20 cellular contexts compared by ENCODE assay signal in the genomic region with DNA sequence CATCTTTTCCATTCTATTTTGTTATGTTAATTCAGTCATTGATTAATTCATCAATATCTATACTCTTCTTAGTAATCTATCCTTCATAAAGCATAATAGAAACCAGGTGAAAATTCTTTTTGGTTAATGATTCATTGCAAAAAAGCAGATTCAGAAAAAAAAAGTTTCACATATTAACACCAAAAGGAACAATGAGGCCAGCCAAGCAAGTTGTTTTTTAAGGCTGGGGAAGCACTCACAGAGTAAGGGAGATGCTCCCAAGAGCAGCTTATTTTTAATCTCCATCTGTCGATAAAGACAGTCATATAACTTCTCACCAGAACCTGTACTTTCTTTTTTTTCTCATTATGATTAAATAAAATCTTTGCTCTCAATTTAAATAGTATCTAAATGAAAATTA.
A peak's percentile ranks its signal among the peaks of the same experiment; 100 is the strongest.
DNase-seq lines count a peak whose midpoint lies in the region; ATAC-seq and TF ChIP-seq lines count a peak whose summit lies in the region.
"Had no signal": no experiment of that assay in that cellular context is flagged by ENCODE, and none has a peak within 500 bp of the region (broad histone marks: within the 10 kb centered on the region; RNA-seq: fewer than 3 reads in every experiment).

No MANE protein-coding gene starts in this region.

- H3K27ac Mint-ChIP-seq in HFFc6 = 0 out of 2 replicates have a peak overlapping the region, but pooled peaks have one; percentile 1
- H3K27ac Mint-ChIP-seq in neural progenitor cell = peak overlapping the region; percentile 37
- H3K27ac Mint-ChIP-seq: CD8-positive, alpha-beta memory T cell had no signal

- H3K36me3 ChIP-seq in A673 (ENCODE audit: insufficient read depth, low read length, poor library complexity, severe bottlenecking) (no peaks in the 10 kb centered on the region), OCI-LY3 (replicated peaks; ENCODE audit: low read depth, low read length) (peaks cover under 1% of the 10 kb centered on the region), neural progenitor cell (no peaks in the 10 kb centered on the region)

- DNase-seq in A673 (ENCODE audit: low spot score) (no peak), HFFc6 (no peak), neural progenitor cell (ENCODE audit: low spot score) (no peak), HuH-7 (ENCODE audit: low spot score) (no peak)
- no peak for DNase-seq in activated CD4-positive, alpha-beta T cell treated with anti-CD3 and anti-CD28 coated beads for 4 hours
- no peak for DNase-seq in effector CD4-positive, alpha-beta T cell
- DNase-seq: C1 segment of cervical spinal cord; CD8-positive, alpha-beta memory T cell; DMS79 treated with DMSO at 0.1 percent for 48 hours; H9; MM.1S; NCI-H1092; NCI-H1436 treated with DMSO at 0.1 percent for 48 hours; NCI-H2029 treated with DMSO at 0.1 percent for 48 hours; NCI-H774; PC-3; RPMI8226; SHP77 treated with DMSO at 0.1 percent for 48 hours had no signal

- no peaks in the 10 kb centered on the region for H3K27me3 ChIP-seq in A673 (replicated peaks; ENCODE audit: insufficient read depth, low read depth, low read length, poor library complexity)
- no peaks in the 10 kb centered on the region for H3K27me3 ChIP-seq in OCI-LY3 (ENCODE audit: low read depth, low read length)
- H3K27me3 ChIP-seq in neural progenitor cell = no peaks in the 10 kb centered on the region

- peak overlapping the region; percentile 64 for H3K4me2 ChIP-seq in OCI-LY3 (ENCODE audit: low read length)
- H3K4me2 ChIP-seq in neural progenitor cell = no peak overlapping the region

- no peaks in the 10 kb centered on the region for H3F3A ChIP-seq in neural progenitor cell (ENCODE audit: low read depth)

- H3K79me2 ChIP-seq in OCI-LY3 (ENCODE audit: low read length) (no peaks in the 10 kb centered on the region), neural progenitor cell (ENCODE audit: low read depth) (no peaks in the 10 kb centered on the region)

- H3K4me3 Mint-ChIP-seq in HFFc6 = no peak overlapping the region
- H3K4me3 Mint-ChIP-seq in neural progenitor cell = no peak overlapping the region
- H3K4me3 Mint-ChIP-seq: CD8-positive, alpha-beta memory T cell; H9 had no signal

- H3K4me1 Mint-ChIP-seq in HFFc6 (ENCODE audit: low read depth) = peaks cover 17% of the 10 kb centered on the region
- peaks cover 10% of the 10 kb centered on the region for H3K4me1 Mint-ChIP-seq in neural progenitor cell
- H3K4me1 Mint-ChIP-seq: CD8-positive, alpha-beta memory T cell had no signal

- H4K20me1 ChIP-seq in OCI-LY3 (ENCODE audit: insufficient read depth, low read length) (no peaks in the 10 kb centered on the region), neural progenitor cell (ENCODE audit: low read depth) (no peaks in the 10 kb centered on the region)

- H3K27me3 Mint-ChIP-seq in HFFc6 (ENCODE audit: insufficient read depth) = no peaks in the 10 kb centered on the region; the same call in 1 of the 2 replicates
- no peaks in the 10 kb centered on the region for H3K27me3 Mint-ChIP-seq in neural progenitor cell (ENCODE audit: insufficient read depth, low read depth)
- H3K27me3 Mint-ChIP-seq: CD8-positive, alpha-beta memory T cell had no signal

- H3K27ac ChIP-seq in A673 (ENCODE audit: low read depth, low read length, poor library complexity, severe bottlenecking) (peak overlapping the region; percentile 1), OCI-LY3 (ENCODE audit: low read length) (peak overlapping the region; percentile 23; the same call in 1 of the 2 replicates), neural progenitor cell (no peak overlapping the region)

- POLR2A ChIA-PET in A673 (lab: Charles Lee; ENCODE audit: low non-redundant PET) = interaction anchor here (0.7 kb wide), 1 partner anchor 17 kb away, joined by 3 read pairs; no protein-coding TSS in a partner anchor

- H3K36me3 Mint-ChIP-seq in HFFc6 (ENCODE audit: low read depth) (no peaks in the 10 kb centered on the region), neural progenitor cell (no peaks in the 10 kb centered on the region)
- H3K36me3 Mint-ChIP-seq: CD8-positive, alpha-beta memory T cell had no signal

- H3K9me3 ChIP-seq in A673 (ENCODE audit: low read depth, low read length, poor library complexity, severe bottlenecking) (no peaks in the 10 kb centered on the region), OCI-LY3 (ENCODE audit: insufficient read depth, low read length) (no peaks in the 10 kb centered on the region), neural progenitor cell (ENCODE audit: low read depth) (no peaks in the 10 kb centered on the region)

- BruUV-seq in A673 (replicated peaks; lab: Mats Ljungman, UMichigan) = no TSS peak

- H3K9ac ChIP-seq in OCI-LY3 (ENCODE audit: low read length) (peak overlapping the region; percentile 15; the same call in 1 of the 2 replicates), neural progenitor cell (no peak overlapping the region)

- H3K4me1 ChIP-seq in A673 (ENCODE audit: insufficient read depth, low read length, poor library complexity, severe bottlenecking) (peaks cover 28% of the 10 kb centered on the region), OCI-LY3 (ENCODE audit: low read length) (peaks cover 33% of the 10 kb centered on the region), neural progenitor cell (no peaks in the 10 kb centered on the region)

- CTCF ChIA-PET in A673 (lab: Charles Lee) = no interaction called here

- H3K9me3 Mint-ChIP-seq in HFFc6 (no peaks in the 10 kb centered on the region), neural progenitor cell (no peaks in the 10 kb centered on the region)
- H3K9me3 Mint-ChIP-seq: H9 had no signal

- TF ChIP-seq CTCF in A673 (conservative IDR thresholded peaks at IDR 0.05; ENCODE audit: low read depth, low read length) (no peak), HFFc6 (IDR thresholded peaks at IDR 0.05) (no peak), OCI-LY3 (IDR thresholded peaks at IDR 0.05; ENCODE audit: low read depth, low read length) (no peak), neural progenitor cell (IDR thresholded peaks at IDR 0.05) (no peak)

- no peak overlapping the region for H2AFZ ChIP-seq in OCI-LY3 (ENCODE audit: low read depth, low read length)
- peak overlapping the region; percentile 55 for H2AFZ ChIP-seq in neural progenitor cell (replicated peaks)

- ATAC-seq in HG03460 (IDR thresholded peaks at IDR 0.05; ENCODE audit: unreplicated experiment) = no peak
- ATAC-seq: PC-3 had no signal

- intact Hi-C loops in A673 (cut with micrococcal nuclease; ENCODE audit: unreplicated experiment) = no loop called here

- H3K4me3 ChIP-seq in A673 (ENCODE audit: low read depth, low read length, poor library complexity, severe bottlenecking) = no peak overlapping the region
- H3K4me3 ChIP-seq in OCI-LY3 (ENCODE audit: low read length) = peak overlapping the region; percentile 48
- no peak overlapping the region for H3K4me3 ChIP-seq in neural progenitor cell
